In the genomic region with DNA sequence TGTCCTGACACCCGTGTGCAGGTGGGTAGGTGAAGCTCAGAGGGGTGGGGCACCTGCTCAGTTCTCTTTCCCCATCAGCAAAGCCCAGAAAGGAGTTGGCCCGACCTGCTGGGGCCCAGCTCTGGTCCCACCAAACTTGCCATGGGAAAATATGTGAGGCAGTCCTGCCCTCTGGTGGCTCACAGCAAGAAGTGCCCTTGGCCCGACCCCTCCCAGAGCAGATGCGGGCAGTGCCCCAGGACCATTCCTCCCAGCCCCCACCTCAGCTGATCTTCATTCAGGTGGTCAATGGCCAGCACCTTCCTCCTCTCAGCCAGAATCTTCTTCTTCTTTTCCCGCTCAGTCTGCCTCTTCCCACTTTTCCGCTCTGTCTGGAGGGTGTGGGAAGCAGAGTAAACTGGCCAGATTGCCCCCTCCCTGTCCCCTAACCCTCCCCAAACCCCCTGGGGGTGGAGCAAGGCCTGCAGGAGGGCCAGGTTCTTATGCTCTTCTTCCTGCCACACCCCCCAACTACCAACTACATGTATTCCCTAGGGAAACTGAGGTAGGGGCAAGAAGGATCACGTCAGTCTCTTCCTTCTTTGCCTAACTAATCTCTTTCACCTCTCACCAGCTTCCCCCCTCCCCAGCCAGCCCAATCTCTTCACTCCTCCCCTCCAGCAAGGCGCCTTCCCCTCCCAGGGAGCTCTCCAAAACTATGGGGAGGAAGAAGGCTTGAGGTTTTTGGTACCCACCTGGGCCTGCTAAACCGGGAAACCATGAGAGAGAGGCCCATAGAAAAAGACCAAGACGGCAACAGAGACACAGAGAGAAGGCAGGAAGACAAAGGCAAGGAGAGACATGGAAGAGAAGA, we compare ENCODE assay signal across 10 cellular contexts. TPM values are rescaled to one million over a fixed set of nuclear protein-coding genes. Genes with fewer than 3 reads are reported as not detected.
A peak's percentile ranks its signal among the peaks of the same experiment; 100 is the strongest.
DNase-seq lines count a peak whose midpoint lies in the region; ATAC-seq, FAIRE-seq and TF ChIP-seq lines count a peak whose summit lies in the region.
"Had no signal": no experiment of that assay in that cellular context is flagged by ENCODE, and none has a peak within 500 bp of the region (broad histone marks: within the 10 kb centered on the region; RNA-seq: fewer than 3 reads in every experiment).

No MANE protein-coding gene starts in this region.

- ATAC-seq in HG03469 (IDR thresholded peaks at IDR 0.05; ENCODE audit: unreplicated experiment) (no peak), GM19397 (IDR thresholded peaks at IDR 0.05; ENCODE audit: unreplicated experiment) (no peak)

- no peak for DNase-seq in BJ (ENCODE audit: low read depth)
- DNase-seq in GM18507 (ENCODE audit: extremely low spot score, insufficient read length, low read depth) = peak; percentile 48
- peak; percentile 31 for DNase-seq in NCI-H510A treated with DMSO at 0.1 percent for 48 hours (lab: John Stamatoyannopoulos, UW)
- DNase-seq in T47D (ENCODE audit: low read depth in 1 of 2, low spot score in 1 of 2) = peak; percentile 72 to 93
- DNase-seq in kidney = peak; percentile 71
- peak; percentile 42 to 46 for DNase-seq in thyroid gland

- no peak overlapping the region for H3K27ac ChIP-seq in kidney (ENCODE audit: low read depth in 2 of 2, low read length in 2 of 2)
- no peak overlapping the region for H3K27ac ChIP-seq in thyroid gland

- peaks cover 0 to 3% of the 10 kb centered on the region in 2 donors for H3K4me1 ChIP-seq in kidney (ENCODE audit: control insufficient read depth in 1 of 2, insufficient read depth in 1 of 2, low read depth in 1 of 2, low read length in 2 of 2)
- H3K4me1 ChIP-seq in thyroid gland = no peaks in the 10 kb centered on the region

- H3K9me3 ChIP-seq in kidney (ENCODE audit: control insufficient read depth in 1 of 2, low read length in 2 of 2) (no peaks in the 10 kb centered on the region), thyroid gland (no peaks in the 10 kb centered on the region)

- intact Hi-C loops in kidney (cut with DNase I) = loop anchor here (5.0 kb wide), 1 partner anchor 110 kb away; no protein-coding TSS in a partner anchor
- intact Hi-C loops in thyroid gland (cut with DNase I) = loop anchor here (1.0 kb wide), 1 partner anchor 108 kb away; no protein-coding TSS in a partner anchor

- H3K27me3 ChIP-seq in BJ (ENCODE audit: control insufficient read depth, insufficient read depth, low read length) = peaks cover 9% of the 10 kb centered on the region
- no peaks in the 10 kb centered on the region for H3K27me3 ChIP-seq in thyroid gland

- H3K4me3 ChIP-seq in BJ (ENCODE audit: low read depth, low read length) (no peak overlapping the region), kidney (ENCODE audit: low read length in 2 of 2) (no peak overlapping the region), thyroid gland (replicated peaks in 1 of 3) (no peak overlapping the region)

- CTCF ChIA-PET in BJ (lab: Yijun Ruan, JAX) = interaction anchor here (0.6 to 12.4 kb wide), 30 partner anchors 8 to 417 kb away, joined by 3 to 144 read pairs (median 5); no protein-coding TSS in a partner anchor

- WGBS in thyroid gland, 2 donors = 48 to 53% methylated on average over 8 to 9 of the region's 10 CpGs

- POLR2A ChIA-PET in BJ (lab: Charles Lee) = no interaction called here

- TF ChIP-seq CTCF in BJ (IDR thresholded peaks at IDR 0.05; ENCODE audit: insufficient read depth, low read depth, low read length) (peak; percentile 82), kidney (IDR thresholded peaks at IDR 0.05; ENCODE audit: borderline replicate concordance, extremely low read depth, insufficient read depth) (peak; percentile 80), thyroid gland (IDR thresholded peaks at IDR 0.05) (peak; percentile 57 to 89 (median 77))

- TF ChIP-seq POLR2A in thyroid gland (IDR thresholded peaks at IDR 0.05) = no peak

- no peaks in the 10 kb centered on the region for H3K36me3 ChIP-seq in BJ (ENCODE audit: control insufficient read depth, insufficient read depth, low read length)
- H3K36me3 ChIP-seq in kidney (ENCODE audit: control insufficient read depth in 1 of 2, insufficient read depth in 2 of 2, low read length in 2 of 2) = no peaks in the 10 kb centered on the region
- no peaks in the 10 kb centered on the region for H3K36me3 ChIP-seq in thyroid gland

- H3K9ac ChIP-seq in kidney (ENCODE audit: low read length in 2 of 2) = no peak overlapping the region

- in situ Hi-C loops in T47D (cut with HindIII; ENCODE audit: low pct_unique_long_range_greater_than_20kb, low sequenced_read_pairs) = no loop called here

- FAIRE-seq in GM18507 (lab: Jason Lieb, UNC) (peak; percentile 73), kidney (lab: Jason Lieb, UNC) (no peak)
- FAIRE-seq: islet of Langerhans had no signal

RNA-seq across cellular contexts. Expression of a gene that starts 15.6 kb away (rescaled TPM):
- polyA plus RNA-seq in BJ (2011; rRNA removed) (not detected in 2 replicates), kidney (ENCODE audit: insufficient read depth, low read depth, low replicate concordance) (117 TPM)
- not detected in 2 replicates for polyA minus RNA-seq in BJ (2011; rRNA and poly(A)+ RNA removed)
- total RNA-seq in kidney (2.1 TPM), thyroid gland (under 1 TPM in 1 of 4 donors, not detected in 3; 0.24 TPM)
- polyA plus RNA-seq: IgD-negative memory B cell had no signal

RNA-seq across cellular contexts. Expression of a gene that starts 37.2 kb away (rescaled TPM):
- polyA plus RNA-seq in BJ (2011; rRNA removed) (not detected in 2 replicates), kidney (ENCODE audit: insufficient read depth, low read depth, low replicate concordance) (70.7 TPM)
- not detected in 2 replicates for polyA minus RNA-seq in BJ (2011; rRNA and poly(A)+ RNA removed)
- total RNA-seq in kidney (72.6 TPM), thyroid gland (1 to 10 TPM; 2.9 to 7.4 (median 5.1) TPM)
- polyA plus RNA-seq: IgD-negative memory B cell had no signal

RNA-seq across cellular contexts. Expression of a gene that starts 59.7 kb away (rescaled TPM):
- polyA plus RNA-seq in BJ (2011; rRNA removed) (0.17 TPM in 1 of 2 replicates, not detected in the other), kidney (ENCODE audit: insufficient read depth, low read depth, low replicate concordance) (17.7 TPM)
- polyA minus RNA-seq in BJ (2011; rRNA and poly(A)+ RNA removed) = not detected in 2 replicates
- total RNA-seq in kidney (not detected), thyroid gland (not detected)
- polyA plus RNA-seq: IgD-negative memory B cell had no signal
